In genomic region chr6:162301128-162301527, GRCh38 we compare ENCODE assay signal across 33 cellular contexts.
"Had no signal": no experiment of that assay in that cellular context is flagged by ENCODE, and none has a peak within 500 bp of the region (broad histone marks: within the 10 kb centered on the region; RNA-seq: fewer than 3 reads in every experiment).

No MANE protein-coding gene starts in this region.

- H3K27me3 ChIP-seq: adrenal gland, cardiac muscle cell had no signal

- H3K4me3 ChIP-seq: adrenal gland, cardiac muscle cell had no signal

- ATAC-seq: activated CD8-positive, alpha-beta T cell treated with anti-CD3 and anti-CD28 coated beads for 36 hours; activated naive CD4-positive, alpha-beta T cell treated with anti-CD3 and anti-CD28 coated beads, Interleukin-2, amount 50 U/mL, for 72 hours; activated T-cell treated with anti-CD3 and anti-CD28 coated beads, Interleukin-2, amount 50 U/mL, for 4 hours; activated T-cell treated with anti-CD3 and anti-CD28 coated beads, Interleukin-2, amount 50 U/mL, for 72 hours; activated T-helper 17 cell treated with anti-CD3 and anti-CD28 coated beads, Interleukin-2, amount 50 U/mL, for 72 hours had no signal

- H3K4me1 ChIP-seq: adrenal gland had no signal

- H3K36me3 ChIP-seq: adrenal gland, cardiac muscle cell had no signal

- DNase-seq: activated B cell treated with CpG ODN at 0.5 μM for 24 hours; activated CD4-positive, alpha-beta memory T cell treated with anti-CD3 and anti-CD28 coated beads for 36 hours; activated CD4-positive, alpha-beta T cell treated with anti-CD3 and anti-CD28 coated beads for 4 hours; activated CD4-positive, alpha-beta T cell treated with anti-CD3 and anti-CD28 coated beads, Interleukin-2, amount 10 ng/mL, durations not matched to agents 24 days and 14 days; activated CD4-positive, alpha-beta T cell treated with anti-CD3 and anti-CD28 coated beads, Interleukin-2, amount 50 U/mL, for 1 hour; activated CD4-positive, alpha-beta T cell treated with anti-CD3 and anti-CD28 coated beads, Interleukin-2, amount 50 U/mL, for 4 hours; activated CD4-positive, CD25-positive, alpha-beta regulatory T cell treated with anti-CD3 and anti-CD28 coated beads, Interleukin-2, amount 50 U/mL, for 72 hours; activated CD8-positive, alpha-beta memory T cell treated with anti-CD3 and anti-CD28 coated beads, Interleukin-2, amount 50 U/mL, for 4 hours; activated CD8-positive, alpha-beta T cell treated with anti-CD3 and anti-CD28 coated beads for 36 hours; activated effector memory CD4-positive, alpha-beta T cell treated with anti-CD3 and anti-CD28 coated beads, Interleukin-2, amount 50 U/mL, for 16 hours; activated gamma-delta T cell treated with Interleukin-2 at 50 U/mL for 16 hours; activated naive CD4-positive, alpha-beta T cell; activated naive CD4-positive, alpha-beta T cell treated with anti-CD3 and anti-CD28 coated beads for 36 hours; activated naive CD4-positive, alpha-beta T cell treated with anti-CD3 and anti-CD28 coated beads, Interleukin-2, amount 50 U/mL, for 16 hours; activated naive CD8-positive, alpha-beta T cell treated with anti-CD3 and anti-CD28 coated beads for 36 hours; activated T-cell treated with anti-CD3 and anti-CD28 coated beads for 4 hours; activated T-cell treated with anti-CD3 and anti-CD28 coated beads, Interleukin-2, amount 50 U/mL, for 1 hour; activated T-cell treated with anti-CD3 and anti-CD28 coated beads, Interleukin-2, amount 50 U/mL, for 4 hours; activated T-cell treated with anti-CD3 and anti-CD28 coated beads, Interleukin-2, amount 50 U/mL, for 72 hours; adrenal gland; amniotic stem cell; aorta; caudate nucleus; cerebellar nuclear complex; T-helper 2 cell; T-helper 9 cell had no signal

- FAIRE-seq: astrocyte, bronchial epithelial cell, TTC549 had no signal

- H3K9me3 ChIP-seq: adrenal gland had no signal

- H3K27ac ChIP-seq: adrenal gland, cardiac muscle cell, VCaP had no signal
